ENCODE assay signal across 2 cellular contexts in genomic region chr13:45464141-45464686, GRCh38.
TF ChIP-seq lines count a peak whose summit lies in the region.

No MANE protein-coding gene starts in this region.

TF ChIP-seq in A549, 52 proteins besides CTCF, POLR2A, EP300 and RAD21 (continued from another document):
- TF ChIP-seq REST (IDR thresholded peaks at IDR 0.05), result no peak
- TF ChIP-seq RNF2 (IDR thresholded peaks at IDR 0.05; ENCODE audit: borderline replicate concordance, low read depth), result no peak
- TF ChIP-seq ESRRA (IDR thresholded peaks at IDR 0.05; ENCODE audit: borderline replicate concordance, low read length), result no peak
- no peak for TF ChIP-seq CHD4 (IDR thresholded peaks at IDR 0.05; ENCODE audit: borderline replicate concordance)
- TF ChIP-seq FOSB (CRISPR knock-in tag; IDR thresholded peaks at IDR 0.05), result no peak
- TF ChIP-seq SMC3 (IDR thresholded peaks at IDR 0.05), result no peak
- TF ChIP-seq MYC (IDR thresholded peaks at IDR 0.05; ENCODE audit: borderline replicate concordance, low read length), result no peak
- no peak for TF ChIP-seq KDM5A (IDR thresholded peaks at IDR 0.05)
- TF ChIP-seq EHMT2 (IDR thresholded peaks at IDR 0.05; ENCODE audit: low read depth), result no peak
- no peak for TF ChIP-seq SREBF2 (IDR thresholded peaks at IDR 0.05)

TF ChIP-seq in IMR-90, 13 proteins besides CTCF, POLR2A, EP300 and RAD21 (continued from another document):
- TF ChIP-seq ELK1 (IDR thresholded peaks at IDR 0.05; ENCODE audit: borderline replicate concordance, low read depth, low read length), result no peak
- TF ChIP-seq BHLHE40 (IDR thresholded peaks at IDR 0.05; ENCODE audit: low read depth, low read length), result no peak
- no peak for TF ChIP-seq SMC3 (IDR thresholded peaks at IDR 0.05; ENCODE audit: low read depth, low read length)
- TF ChIP-seq RCOR1 (IDR thresholded peaks at IDR 0.05; ENCODE audit: insufficient replicate concordance, low read length), result no peak
